In genomic region chr15:70014860-70015490, GRCh38 we compare ENCODE assay signal across 1 cellular context.
TF ChIP-seq lines count a peak whose summit lies in the region.

No MANE protein-coding gene starts in this region.

TF ChIP-seq in K562, 482 proteins besides CTCF, POLR2A, EP300 and RAD21 (continued from another document):
- TF ChIP-seq MGA (IDR thresholded peaks at IDR 0.05) (no peak), KAT7 (CRISPR knock-in tag; IDR thresholded peaks at IDR 0.05; ENCODE audit: borderline replicate concordance) (no peak)
